8 cellular contexts compared by ENCODE assay signal in genomic region chr9:20526500-20527319, GRCh38.
DNase-seq lines count a peak whose midpoint lies in the region; ATAC-seq and TF ChIP-seq lines count a peak whose summit lies in the region.

No MANE protein-coding gene starts in this region.

- TF ChIP-seq CTCF in AG04450 (IDR thresholded peaks at IDR 0.05; ENCODE audit: low read depth, low read length) = peak; percentile 42
- TF ChIP-seq CTCF in cardiac fibroblast (IDR thresholded peaks at IDR 0.05; ENCODE audit: low read depth, low read length) = peak; percentile 29
- no peak for TF ChIP-seq CTCF in ovary (IDR thresholded peaks at IDR 0.05)

- no peak for TF ChIP-seq EP300 in ovary (IDR thresholded peaks at IDR 0.05)

- POLR2A ChIA-PET in AG04450 (lab: Yijun Ruan, JAX) = interaction anchor here (0.6 kb wide), 1 partner anchor 96 kb away, joined by 8 read pairs; the partner anchor contains the start of gene MLLT3
- POLR2A ChIA-PET in activated CD4-positive, alpha-beta memory T cell treated with anti-CD3 and anti-CD28 coated beads for 36 hours (lab: Charles Lee) = no interaction called here

- peak; percentile 79 for ATAC-seq in GM19397 (IDR thresholded peaks at IDR 0.05; ENCODE audit: unreplicated experiment)
- peak; percentile 77 for ATAC-seq in HG03135 (IDR thresholded peaks at IDR 0.05; ENCODE audit: unreplicated experiment)

- H3K9me3 ChIP-seq in AG04450 (ENCODE audit: control insufficient read depth, insufficient read depth, low read length) (no peaks in the 10 kb centered on the region), ovary (no peaks in the 10 kb centered on the region)

- no peak for TF ChIP-seq POLR2A in ovary (IDR thresholded peaks at IDR 0.05)

- intact Hi-C loops in ovary (cut with DNase I) = no loop called here
- intact Hi-C loops in activated CD4-positive, alpha-beta memory T cell treated with anti-CD3 and anti-CD28 coated beads for 36 hours (cut with micrococcal nuclease) = no loop called here

- no peak overlapping the region for H3K4me3 Mint-ChIP-seq in activated CD4-positive, alpha-beta memory T cell treated with anti-CD3 and anti-CD28 coated beads for 36 hours

- H3K27ac ChIP-seq in AG04450 (ENCODE audit: low read depth, low read length) = no peak overlapping the region
- H3K27ac ChIP-seq in ovary = no peak overlapping the region

- H3K36me3 ChIP-seq in ovary = no peaks in the 10 kb centered on the region
- no peaks in the 10 kb centered on the region for H3K36me3 ChIP-seq in H7 (replicated peaks; ENCODE audit: control insufficient read depth, insufficient read depth, low read length)

- DNase-seq in AG04450 (ENCODE audit: low read depth, low spot score) (peak; percentile 4), cardiac fibroblast (ENCODE audit: low read depth in 2 of 2) (peak; percentile 12 to 53), ovary (no peak), H7 (no peak), NCI-H2107 (lab: John Stamatoyannopoulos, UW) (no peak)
- no peak for DNase-seq in activated CD4-positive, alpha-beta memory T cell treated with anti-CD3 and anti-CD28 coated beads for 36 hours

- peaks cover 76% of the 10 kb centered on the region for H3K4me1 Mint-ChIP-seq in activated CD4-positive, alpha-beta memory T cell treated with anti-CD3 and anti-CD28 coated beads for 36 hours (ENCODE audit: low read depth)

- no peaks in the 10 kb centered on the region for H3K9me3 Mint-ChIP-seq in activated CD4-positive, alpha-beta memory T cell treated with anti-CD3 and anti-CD28 coated beads for 36 hours

- CTCF ChIA-PET in AG04450 (lab: Charles Lee) = interaction anchor here (0.9 to 2.5 kb wide), 4 partner anchors 10 to 93 kb away, joined by 3 to 10 read pairs (median 5); no protein-coding TSS in a partner anchor
- CTCF ChIA-PET in activated CD4-positive, alpha-beta memory T cell treated with anti-CD3 and anti-CD28 coated beads for 36 hours (lab: Charles Lee) = interaction anchor here (0.6 to 1.0 kb wide), 4 partner anchors 36 to 101 kb away, joined by 3 to 5 read pairs (median 4); partner anchors contain the start of gene MLLT3

- no peak overlapping the region for H3K4me3 ChIP-seq in AG04450 (ENCODE audit: low read depth, low read length)
- H3K4me3 ChIP-seq in cardiac fibroblast (replicated peaks in 1 of 2; ENCODE audit: low read depth in 2 of 2, low read length in 2 of 2) = no peak overlapping the region
- no peak overlapping the region for H3K4me3 ChIP-seq in ovary
- no peak overlapping the region for H3K4me3 ChIP-seq in H7 (ENCODE audit: insufficient read depth, low read depth, low read length)

- 96 to 100% (median 99%) methylated on average over 1 of the region's 1 CpG for WGBS in ovary, 3 donors

- H3K27me3 Mint-ChIP-seq in activated CD4-positive, alpha-beta memory T cell treated with anti-CD3 and anti-CD28 coated beads for 36 hours = no peaks in the 10 kb centered on the region

- H3K4me1 ChIP-seq in ovary (ENCODE audit: insufficient read depth) = no peaks in the 10 kb centered on the region

- H3K27ac Mint-ChIP-seq in activated CD4-positive, alpha-beta memory T cell treated with anti-CD3 and anti-CD28 coated beads for 36 hours = no peak overlapping the region

- no peaks in the 10 kb centered on the region for H3K27me3 ChIP-seq in AG04450 (ENCODE audit: control insufficient read depth, insufficient read depth, low read length)
- H3K27me3 ChIP-seq in ovary = no peaks in the 10 kb centered on the region
- no peaks in the 10 kb centered on the region for H3K27me3 ChIP-seq in H7 (ENCODE audit: control insufficient read depth, insufficient read depth, low read length)

- H3K36me3 Mint-ChIP-seq in activated CD4-positive, alpha-beta memory T cell treated with anti-CD3 and anti-CD28 coated beads for 36 hours = no peaks in the 10 kb centered on the region

Comparison
In these comparisons a context has a peak if more than half of its experiments do, and no peak if none do; other contexts are left out.
1. DNase-seq: peak in AG04450 (single experiment) and cardiac fibroblast (2 of 2); none in ovary (0 of 5), H7 (single experiment), activated CD4-positive, alpha-beta memory T cell treated with anti-CD3 and anti-CD28 coated beads for 36 hours (single experiment) and NCI-H2107 (single experiment).
2. CTCF ChIP-seq: peak in AG04450 (single experiment) and cardiac fibroblast (single experiment); none in ovary (0 of 3).